9 cellular contexts compared by ENCODE assay signal in the genomic region with DNA sequence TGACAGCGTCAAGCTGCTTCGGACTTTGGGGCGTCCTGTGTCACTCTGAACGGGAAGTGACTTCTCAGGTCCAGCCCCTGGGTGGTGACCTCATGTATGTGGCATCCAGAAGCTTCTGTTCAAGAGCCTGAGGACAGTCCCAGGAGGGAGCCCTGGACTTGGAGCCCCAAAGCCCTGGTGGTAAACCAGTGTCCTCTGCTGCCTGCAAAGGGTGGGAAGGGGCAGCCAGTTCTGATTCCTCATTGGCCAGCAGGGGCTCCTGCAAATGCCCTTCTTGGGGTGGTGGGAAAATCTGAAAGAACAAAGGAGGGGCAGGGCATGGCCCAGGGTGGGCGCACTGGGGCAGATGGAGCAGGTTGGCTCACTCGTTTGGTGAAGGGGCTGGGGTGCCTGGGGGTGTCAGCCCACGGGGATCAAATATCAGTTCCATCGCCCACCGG. TPM values are rescaled to one million over a fixed set of nuclear protein-coding genes. Genes with fewer than 3 reads are reported as not detected.
DNase-seq lines count a peak whose midpoint lies in the region; ATAC-seq and TF ChIP-seq lines count a peak whose summit lies in the region.
"Had no signal": no experiment of that assay in that cellular context is flagged by ENCODE, and none has a peak within 500 bp of the region (broad histone marks: within the 10 kb centered on the region; RNA-seq: fewer than 3 reads in every experiment).

No MANE protein-coding gene starts in this region.

- H3K4me1 ChIP-seq in left lung (peaks cover 20 to 36% of the 10 kb centered on the region in 2 donors), tibial artery (peaks cover 0 to 43% (median 28%) of the 10 kb centered on the region in 4 donors)

- ATAC-seq in left lung (peak; percentile 55), GM21717 (IDR thresholded peaks at IDR 0.05; ENCODE audit: unreplicated experiment) (no peak)

- in situ Hi-C loops in brain microvascular endothelial cell (cut with HindIII; ENCODE audit: low pct_ligation_motif_present, low sequenced_read_pairs), result no loop called here

- H3K36me3 ChIP-seq in brain microvascular endothelial cell (replicated peaks) (peaks cover 3% of the 10 kb centered on the region), left lung (peaks cover 0 to 22% of the 10 kb centered on the region in 2 donors), tibial artery (peaks cover 15 to 19% (median 16%) of the 10 kb centered on the region in 3 donors)

- intact Hi-C loops in left lung (cut with DNase I), result no loop called here
- intact Hi-C loops in tibial artery (cut with DNase I; ENCODE audit: low total_unique reads), result no loop called here

- H3K27ac ChIP-seq in brain microvascular endothelial cell (no peak overlapping the region), left lung (peak overlapping the region; percentile 39 to 85), tibial artery (peak overlapping the region; percentile 88 to 89)

- TF ChIP-seq CTCF in brain microvascular endothelial cell (IDR thresholded peaks at IDR 0.05; ENCODE audit: low read depth, low read length, missing control alignments), result peak; percentile 22
- no peak for TF ChIP-seq CTCF in left lung (IDR thresholded peaks at IDR 0.05)
- TF ChIP-seq CTCF in tibial artery (IDR thresholded peaks at IDR 0.05), result no peak

- H3K9me3 ChIP-seq in left lung, result no peaks in the 10 kb centered on the region
- H3K9me3 ChIP-seq in tibial artery, result no peaks in the 10 kb centered on the region

- H3K4me3 ChIP-seq in brain microvascular endothelial cell (ENCODE audit: low read depth, low read length) (no peak overlapping the region), left lung (peak overlapping the region in 1 of 2 donors; percentile 57), tibial artery (peak overlapping the region; percentile 62 to 67)

- DNase-seq in DMS 273 (lab: John Stamatoyannopoulos, UW; ENCODE audit: unreplicated experiment), result peak; percentile 48
- no peak for DNase-seq in DMS 273 treated with DMSO at 0.1 percent for 48 hours (lab: John Stamatoyannopoulos, UW)
- peak; percentile 64 for DNase-seq in brain microvascular endothelial cell
- DNase-seq in left lung, result peak; percentile 70 to 75
- DNase-seq in tibial artery, result peak; percentile 58 to 89
- DNase-seq in nucleus accumbens (lab: John Stamatoyannopoulos, UW), result no peak
- DNase-seq in NK-92 treated with Interleukin-12 subunit alpha and Interleukin-12 subunit beta, amount 100 ng/mL, for 24 hours (lab: John Stamatoyannopoulos, UW), result no peak

- H3K27me3 ChIP-seq in brain microvascular endothelial cell (replicated peaks), result no peaks in the 10 kb centered on the region
- H3K27me3 ChIP-seq in left lung, result no peaks in the 10 kb centered on the region
- no peaks in the 10 kb centered on the region for H3K27me3 ChIP-seq in tibial artery

RNA-seq across cellular contexts. Expression of a gene that starts 1.6 kb away (rescaled TPM):
- 10 to 100 TPM in 1 of 2 donors, 1 to 10 TPM in 1; 9.4 to 18.0 TPM for total RNA-seq in left lung

RNA-seq across cellular contexts. Expression of a gene that starts 13.4 kb away (rescaled TPM):
- under 1 TPM; 0.17 to 0.39 TPM for total RNA-seq in left lung
- total RNA-seq: activated naive CD4-positive, alpha-beta T cell treated with anti-CD3 and anti-CD28 coated beads for 36 hours had no signal

RNA-seq across cellular contexts. Expression of a gene that starts 55.7 kb away (rescaled TPM):
- total RNA-seq in left lung, result 1 to 10 TPM; 6.4 to 6.6 TPM

Comparison
In these comparisons a context has a peak if more than half of its experiments do, and no peak if none do; other contexts are left out.
1. DNase-seq: peak in DMS 273 (single experiment), brain microvascular endothelial cell (single experiment), left lung (2 of 2) and tibial artery (2 of 2); none in DMS 273 treated with DMSO at 0.1 percent for 48 hours (single experiment), nucleus accumbens (0 of 56) and NK-92 treated with Interleukin-12 subunit alpha and Interleukin-12 subunit beta, amount 100 ng/mL, for 24 hours (single experiment).